In the genomic region with DNA sequence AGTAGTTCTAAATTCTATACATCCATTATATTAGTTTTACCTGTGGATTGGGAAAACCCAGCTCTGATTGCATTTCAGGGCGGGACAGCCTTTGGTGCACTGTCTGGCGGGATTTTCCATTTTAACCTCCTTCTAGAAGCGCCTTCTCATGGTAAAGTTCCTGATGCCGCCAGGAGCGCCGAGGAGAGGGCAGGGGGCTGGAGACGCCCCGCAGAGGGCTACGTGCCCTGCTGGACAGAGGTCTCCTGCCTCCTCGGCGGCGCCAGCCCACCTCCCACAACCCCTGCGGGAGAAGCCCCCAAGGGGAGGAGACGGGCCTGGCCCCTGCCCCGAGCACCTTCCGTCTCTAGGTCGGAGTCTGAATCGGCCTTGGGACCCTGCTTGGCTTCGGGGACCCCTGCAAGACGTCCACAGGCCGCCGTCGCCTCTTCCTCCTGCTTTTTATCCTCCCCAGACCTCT, we compare ENCODE assay signal across 9 cellular contexts. TPM values are rescaled to one million over a fixed set of nuclear protein-coding genes. Genes with fewer than 3 reads are reported as not detected.
DNase-seq lines count a peak whose midpoint lies in the region; ATAC-seq and TF ChIP-seq lines count a peak whose summit lies in the region.
"Had no signal": no experiment of that assay in that cellular context is flagged by ENCODE, and none has a peak within 500 bp of the region (broad histone marks: within the 10 kb centered on the region; RNA-seq: fewer than 3 reads in every experiment).

No MANE protein-coding gene starts in this region.

- H3K27me3 Mint-ChIP-seq in progenitor cell of endocrine pancreas, result no peaks in the 10 kb centered on the region

- peaks cover 2% of the 10 kb centered on the region for H3K36me3 ChIP-seq in endocrine pancreas (ENCODE audit: control insufficient read depth, insufficient read depth, low read length)

- H3K27me3 ChIP-seq in endocrine pancreas (ENCODE audit: control insufficient read depth, insufficient read depth, low read length), result no peaks in the 10 kb centered on the region

- H3K4me1 ChIP-seq in endocrine pancreas (ENCODE audit: control insufficient read depth, insufficient read depth, low read length), result no peaks in the 10 kb centered on the region

- H3K9me3 Mint-ChIP-seq in progenitor cell of endocrine pancreas (ENCODE audit: low read depth), result no peaks in the 10 kb centered on the region

- TF ChIP-seq POLR2A in NB4 (IDR thresholded peaks at IDR 0.05; ENCODE audit: extremely low read depth, insufficient read length), result no peak

- DNase-seq in NB4 (ENCODE audit: low read depth) (no peak), progenitor cell of endocrine pancreas (ENCODE audit: low spot score, unreplicated experiment) (no peak), H4 (ENCODE audit: low spot score) (no peak), NCI-H1105 treated with DMSO at 0.1 percent for 48 hours (lab: John Stamatoyannopoulos, UW) (no peak), dermis blood vessel endothelial cell (no peak)

- H3K4me1 Mint-ChIP-seq in progenitor cell of endocrine pancreas (ENCODE audit: low read depth), result peaks cover 14% of the 10 kb centered on the region

- no peaks in the 10 kb centered on the region for H3K36me3 Mint-ChIP-seq in progenitor cell of endocrine pancreas (ENCODE audit: insufficient read depth)

- peak; percentile 8 for ATAC-seq in GM18511 (IDR thresholded peaks at IDR 0.05; ENCODE audit: unreplicated experiment)
- ATAC-seq in HG03159 (IDR thresholded peaks at IDR 0.05; ENCODE audit: unreplicated experiment), result no peak

- H3K27ac Mint-ChIP-seq in progenitor cell of endocrine pancreas, result peak overlapping the region; percentile 95

- H3K9me3 ChIP-seq in endocrine pancreas (ENCODE audit: control insufficient read depth, low read length), result no peaks in the 10 kb centered on the region

- peak overlapping the region; percentile 38 for H3K4me3 ChIP-seq in NB4 (ENCODE audit: low read depth, low read length)
- peak overlapping the region; percentile 10 for H3K4me3 ChIP-seq in endocrine pancreas (ENCODE audit: control insufficient read depth, insufficient read depth, low read length)

- peak overlapping the region; percentile 63 for H3K9ac ChIP-seq in endocrine pancreas (ENCODE audit: control insufficient read depth, insufficient read depth, low read length)

- TF ChIP-seq CTCF in NB4 (IDR thresholded peaks at IDR 0.05; ENCODE audit: low read depth, low read length), result no peak
- no peak for TF ChIP-seq CTCF in progenitor cell of endocrine pancreas (IDR thresholded peaks at IDR 0.05; ENCODE audit: unreplicated experiment)

- peak overlapping the region; percentile 72 for H3K4me3 Mint-ChIP-seq in progenitor cell of endocrine pancreas (ENCODE audit: low read depth)

RNA-seq across cellular contexts. Expression of a gene that starts 1.2 kb away (rescaled TPM):
- total RNA-seq in progenitor cell of endocrine pancreas, result 0.36 and 0.57 TPM in 2 replicates
- total RNA-seq in H4 (2014; rRNA removed; shearing (Covaris generic)), result 2.0 and 4.0 TPM in 2 replicates
- total RNA-seq in dermis blood vessel endothelial cell, result under 0.01 TPM in 1 of 2 replicates, not detected in the other

RNA-seq across cellular contexts. Expression of a gene that starts 11.9 kb away (rescaled TPM):
- 17.6 and 20.2 TPM in 2 replicates for total RNA-seq in progenitor cell of endocrine pancreas
- 41.8 and 45.8 TPM in 2 replicates for total RNA-seq in H4 (2014; rRNA removed; shearing (Covaris generic))
- total RNA-seq in dermis blood vessel endothelial cell, result 13.8 and 18.1 TPM in 2 replicates

RNA-seq across cellular contexts. Expression of a gene that starts 18.6 kb away (rescaled TPM):
- 1.1 and 1.3 TPM in 2 replicates for total RNA-seq in progenitor cell of endocrine pancreas
- not detected in 2 replicates for total RNA-seq in H4 (2014; rRNA removed; shearing (Covaris generic))
- total RNA-seq in dermis blood vessel endothelial cell, result not detected in 2 replicates
- total RNA-seq: M059J had no signal

RNA-seq across cellular contexts. Expression of a gene that starts 31.7 kb away (rescaled TPM):
- 91.6 and 93.8 TPM in 2 replicates for total RNA-seq in progenitor cell of endocrine pancreas
- 6.8 and 8.2 TPM in 2 replicates for total RNA-seq in H4 (2014; rRNA removed; shearing (Covaris generic))
- total RNA-seq in dermis blood vessel endothelial cell, result 51.6 and 60.9 TPM in 2 replicates

RNA-seq across cellular contexts. Expression of a gene that starts 32.0 kb away (rescaled TPM):
- total RNA-seq in progenitor cell of endocrine pancreas, result 0.40 and 0.72 TPM in 2 replicates
- total RNA-seq in H4 (2014; rRNA removed; shearing (Covaris generic)), result not detected in 2 replicates
- not detected in 2 replicates for total RNA-seq in dermis blood vessel endothelial cell
- total RNA-seq: M059J had no signal
